In the genomic region with DNA sequence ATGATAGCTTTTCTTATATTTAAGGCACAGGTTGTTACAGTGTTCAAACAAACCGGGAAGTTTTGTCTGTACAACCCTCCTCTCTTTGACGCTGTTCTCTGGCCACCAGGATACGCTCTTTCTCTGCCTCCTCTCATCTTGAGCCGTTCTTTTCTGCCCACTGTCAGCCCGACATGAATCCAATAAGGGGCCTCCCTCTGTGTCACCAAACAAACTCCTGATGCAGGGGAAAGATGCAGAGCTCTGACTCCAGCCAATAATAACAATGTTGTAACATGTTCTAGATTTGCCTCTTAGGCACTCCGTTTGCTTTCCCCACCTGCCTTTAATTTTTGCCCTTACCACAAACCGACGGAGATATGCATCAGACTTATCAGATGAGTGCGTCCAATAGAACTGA, we compare ENCODE assay signal across 11 cellular contexts.
A peak's percentile ranks its signal among the peaks of the same experiment; 100 is the strongest.
DNase-seq lines count a peak whose midpoint lies in the region; ATAC-seq and TF ChIP-seq lines count a peak whose summit lies in the region.
"Had no signal": no experiment of that assay in that cellular context is flagged by ENCODE, and none has a peak within 500 bp of the region (broad histone marks: within the 10 kb centered on the region; RNA-seq: fewer than 3 reads in every experiment).

No MANE protein-coding gene starts in this region.

- no peaks in the 10 kb centered on the region for H3K9me3 Mint-ChIP-seq in Calu3 (ENCODE audit: low read depth, unreplicated experiment)

- H3K27ac ChIP-seq in ovary = peak overlapping the region in 1 of 2 donors; percentile 63

- TF ChIP-seq CTCF in ovary (IDR thresholded peaks at IDR 0.05) = peak in 1 of 3 donors; percentile 14
- TF ChIP-seq CTCF in Calu3 (IDR thresholded peaks at IDR 0.05; ENCODE audit: unreplicated experiment) = no peak

- no peak overlapping the region for H3K4me3 Mint-ChIP-seq in Calu3 (ENCODE audit: low read depth, unreplicated experiment)

- no peaks in the 10 kb centered on the region for H3K36me3 Mint-ChIP-seq in Calu3 (ENCODE audit: insufficient read depth, unreplicated experiment)

- no peak for TF ChIP-seq POLR2A in ovary (IDR thresholded peaks at IDR 0.05)

- ATAC-seq in HG03439 (IDR thresholded peaks at IDR 0.05; ENCODE audit: unreplicated experiment) = no peak
- no peak for ATAC-seq in HG03095 (IDR thresholded peaks at IDR 0.05; ENCODE audit: unreplicated experiment)

- DNase-seq in COLO829 (ENCODE audit: low spot score) = peak; percentile 16
- DNase-seq in NCI-H748 (lab: John Stamatoyannopoulos, UW; ENCODE audit: unreplicated experiment) = peak; percentile 45
- DNase-seq in fibroblast of gingiva (ENCODE audit: low read depth) = peak; percentile 91
- DNase-seq in ovary = peak in 3 of 5 donors; percentile 39 to 53 (median 45)
- no peak for DNase-seq in Calu3
- no peak for DNase-seq in hepatic stellate cell (ENCODE audit: low spot score)
- DNase-seq: activated CD8-positive, alpha-beta memory T cell treated with anti-CD3 and anti-CD28 coated beads, Interleukin-2, amount 50 U/mL, for 4 hours; DMS153; SHP77 treated with DMSO at 0.1 percent for 48 hours had no signal

- CTCF ChIA-PET in Calu3 (lab: Charles Lee) = no interaction called here

- peaks cover 14% of the 10 kb centered on the region for H3K4me1 Mint-ChIP-seq in Calu3 (ENCODE audit: low read depth, unreplicated experiment)

- no peaks in the 10 kb centered on the region for H3K27me3 ChIP-seq in ovary

- intact Hi-C loops in ovary (cut with DNase I) (loop anchor here in 1 of 4 donors (5.0 to 10.0 kb wide), 2 partner anchors 72 to 1496 kb away; partner anchors contain the start of gene EPHA4), Calu3 (cut with micrococcal nuclease; ENCODE audit: unreplicated experiment) (no loop called here)

- H3K27ac Mint-ChIP-seq in Calu3 (ENCODE audit: unreplicated experiment) = no peak overlapping the region

- H3K4me1 ChIP-seq in ovary (ENCODE audit: insufficient read depth) = peaks cover 41% of the 10 kb centered on the region

- H3K4me3 ChIP-seq in ovary = no peak overlapping the region

- H3K36me3 ChIP-seq in ovary = no peaks in the 10 kb centered on the region

- no TSS peak for BruUV-seq in Calu3 (replicated peaks; lab: Mats Ljungman, UMichigan)

- H3K27me3 Mint-ChIP-seq in Calu3 (ENCODE audit: unreplicated experiment) = peaks cover 12% of the 10 kb centered on the region

- no peak for TF ChIP-seq EP300 in ovary (IDR thresholded peaks at IDR 0.05)

- no peaks in the 10 kb centered on the region for H3K9me3 ChIP-seq in ovary

- 17 to 40% (median 26%) methylated on average over 9 of the region's 9 CpGs for WGBS in ovary, 3 donors

Comparison
In these comparisons a context has a peak if more than half of its experiments do, and no peak if none do; other contexts are left out.
1. DNase-seq: peak in COLO829 (single experiment), NCI-H748 (single experiment), fibroblast of gingiva (single experiment) and ovary (3 of 5); none in Calu3 (single experiment) and hepatic stellate cell (single experiment).